ENCODE assay signal across 16 cellular contexts in the genomic region with DNA sequence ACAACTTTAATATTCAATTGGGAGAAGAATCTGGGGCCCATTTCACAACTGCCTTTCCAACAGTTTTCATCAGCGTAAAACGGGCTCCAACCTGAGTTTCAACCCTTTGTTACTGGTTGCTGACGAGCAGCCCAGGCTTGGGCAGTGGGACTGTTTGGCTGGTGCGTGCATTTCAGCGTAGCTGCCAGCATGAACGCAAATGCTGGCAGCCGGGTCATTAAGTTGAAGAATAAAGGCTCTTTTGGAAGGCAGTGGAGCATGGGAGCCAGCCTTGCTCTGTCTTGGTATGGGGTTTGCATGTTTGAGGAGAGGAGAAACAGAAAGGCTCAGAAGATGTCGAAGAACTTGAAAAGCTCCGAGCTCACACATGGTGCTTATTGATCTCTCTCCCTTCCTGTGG.
"Had no signal": no experiment of that assay in that cellular context is flagged by ENCODE, and none has a peak within 500 bp of the region (broad histone marks: within the 10 kb centered on the region; RNA-seq: fewer than 3 reads in every experiment).

No MANE protein-coding gene starts in this region.

- H3K27ac Mint-ChIP-seq: activated naive CD8-positive, alpha-beta T cell treated with anti-CD3 and anti-CD28 coated beads, Interleukin-2, amount 50 U/mL, for 24 hours; activated T-helper 17 cell treated with anti-CD3 and anti-CD28 coated beads, Interleukin-2, amount 50 U/mL, for 72 hours; dendritic cell treated with granulocyte-macrophage colony-stimulating factor and Interleukin-4, amounts not matched to agents 40 ng/mL and 50 ng/mL, for 4 days; effector memory CD8-positive, alpha-beta T cell; stimulated activated naive B cell treated with anti-CD40 and anti-IgM and Interleukin-4, amounts not matched to agents 10 μg/mL and 1 μg/mL and 100 μg/mL, for 72 hours had no signal

- H3K9me3 Mint-ChIP-seq: activated naive CD8-positive, alpha-beta T cell treated with anti-CD3 and anti-CD28 coated beads, Interleukin-2, amount 50 U/mL, for 24 hours; activated T-helper 17 cell treated with anti-CD3 and anti-CD28 coated beads, Interleukin-2, amount 50 U/mL, for 72 hours; dendritic cell treated with granulocyte-macrophage colony-stimulating factor and Interleukin-4, amounts not matched to agents 40 ng/mL and 50 ng/mL, for 4 days; effector memory CD8-positive, alpha-beta T cell; stimulated activated naive B cell treated with anti-CD40 and anti-IgM and Interleukin-4, amounts not matched to agents 10 μg/mL and 1 μg/mL and 100 μg/mL, for 72 hours had no signal

- DNase-seq: activated CD4-positive, alpha-beta T cell treated with anti-CD3 and anti-CD28 coated beads for 1 hour; activated CD4-positive, alpha-beta T cell treated with anti-CD3 and anti-CD28 coated beads, Interleukin-2, amount 50 U/mL, for 4 hours; activated naive CD4-positive, alpha-beta T cell treated with Interleukin-2 at 50 U/mL for 16 hours; activated naive CD8-positive, alpha-beta T cell treated with anti-CD3 and anti-CD28 coated beads, Interleukin-2, amount 50 U/mL, for 24 hours; aorta; effector memory CD8-positive, alpha-beta T cell; heart left ventricle; left cardiac atrium; lower lobe of right lung; midbrain; stimulated activated CD4-positive, alpha-beta T cell treated with anti-CD3 and anti-CD28 coated beads, Interleukin-15, amount 100 ng/mL, for 24 hours; stimulated activated CD4-positive, alpha-beta T cell treated with anti-CD3 and anti-CD28 coated beads, Interleukin-4, amount 100 ng/mL, for 1 hour; stimulated activated naive B cell treated with anti-CD40 and anti-IgM and Interleukin-4, amounts not matched to agents 10 μg/mL and 1 μg/mL and 100 μg/mL, for 72 hours; tibial artery had no signal

- ATAC-seq: activated naive CD8-positive, alpha-beta T cell treated with anti-CD3 and anti-CD28 coated beads, Interleukin-2, amount 50 U/mL, for 24 hours; activated T-helper 17 cell treated with anti-CD3 and anti-CD28 coated beads, Interleukin-2, amount 50 U/mL, for 72 hours; effector memory CD8-positive, alpha-beta T cell; heart left ventricle; left cardiac atrium; lower lobe of right lung; stimulated activated naive B cell treated with anti-CD40 and anti-IgM and Interleukin-4, amounts not matched to agents 10 μg/mL and 1 μg/mL and 100 μg/mL, for 72 hours had no signal
